Comparison of ENCODE assay signal across 24 cellular contexts in genomic region chr9:121937248-121937647, GRCh38.
"Had no signal": no experiment of that assay in that cellular context is flagged by ENCODE, and none has a peak within 500 bp of the region (broad histone marks: within the 10 kb centered on the region; RNA-seq: fewer than 3 reads in every experiment).

No MANE protein-coding gene starts in this region.

- H3K9me3 ChIP-seq: colonic mucosa, esophagus squamous epithelium, heart right ventricle, mucosa of descending colon, suprapubic skin, tibial artery, upper lobe of right lung had no signal

- H3K27me3 ChIP-seq: colonic mucosa, esophagus squamous epithelium, heart right ventricle, suprapubic skin, tibial artery, upper lobe of right lung had no signal

- ATAC-seq: activated CD8-positive, alpha-beta memory T cell treated with anti-CD3 and anti-CD28 coated beads, Interleukin-2, amount 10 ng/mL, durations not matched to agents 7 days and 5 days; activated CD8-positive, alpha-beta T cell treated with anti-CD3 and anti-CD28 coated beads for 36 hours; activated naive CD8-positive, alpha-beta T cell treated with anti-CD3 and anti-CD28 coated beads, Interleukin-2, amount 50 U/mL, for 24 hours; heart right ventricle; left ventricle myocardium superior; mucosa of descending colon; natural killer cell treated with Interleukin-12 subunit alpha and Interleukin-12 subunit beta and Interleukin-15 and Interleukin-18, amount 100 ng/mL, for 72 hours; sciatic nerve; stimulated activated naive B cell treated with anti-CD40 and anti-IgM and Interleukin-4, amounts not matched to agents 10 μg/mL and 1 μg/mL and 100 μg/mL, for 72 hours; upper lobe of right lung; WTC11 had no signal

- H3K27ac ChIP-seq: colonic mucosa, epithelial cell of prostate, esophagus squamous epithelium, heart right ventricle, suprapubic skin, tibial artery, upper lobe of right lung had no signal

- DNase-seq: activated CD4-positive, alpha-beta T cell treated with anti-CD3 and anti-CD28 coated beads, Interleukin-2, amount 50 U/mL, for 1 hour; activated CD8-positive, alpha-beta memory T cell treated with anti-CD3 and anti-CD28 coated beads, Interleukin-2, amount 10 ng/mL, durations not matched to agents 7 days and 5 days; activated CD8-positive, alpha-beta T cell treated with anti-CD3 and anti-CD28 coated beads for 36 hours; activated naive CD8-positive, alpha-beta T cell treated with anti-CD3 and anti-CD28 coated beads, Interleukin-2, amount 50 U/mL, for 24 hours; activated T-cell treated with anti-CD3 and anti-CD28 coated beads, Interleukin-2, amount 50 U/mL, for 48 hours; colonic mucosa; effector CD8-positive, alpha-beta T cell; esophagus squamous epithelium; foreskin melanocyte; heart right ventricle; left ventricle myocardium superior; mucosa of descending colon; posterior cingulate gyrus; small intestine; stimulated activated CD4-positive, alpha-beta T cell treated with anti-CD3 and anti-CD28 coated beads, Interleukin-2, amount 100 ng/mL, for 24 hours; stimulated activated naive B cell treated with anti-CD40 and anti-IgM and Interleukin-4, amounts not matched to agents 10 μg/mL and 1 μg/mL and 100 μg/mL, for 72 hours; T-helper 2 cell; tibial artery; upper lobe of right lung had no signal

- H3K4me3 ChIP-seq: colonic mucosa, esophagus squamous epithelium, heart right ventricle, mucosa of descending colon, suprapubic skin, tibial artery, upper lobe of right lung had no signal

- H3K4me1 ChIP-seq: colonic mucosa, esophagus squamous epithelium, heart right ventricle, suprapubic skin, tibial artery, upper lobe of right lung had no signal

- H3K36me3 ChIP-seq: colonic mucosa, esophagus squamous epithelium, suprapubic skin, upper lobe of right lung had no signal
